24 cellular contexts compared by ENCODE assay signal in the genomic region with DNA sequence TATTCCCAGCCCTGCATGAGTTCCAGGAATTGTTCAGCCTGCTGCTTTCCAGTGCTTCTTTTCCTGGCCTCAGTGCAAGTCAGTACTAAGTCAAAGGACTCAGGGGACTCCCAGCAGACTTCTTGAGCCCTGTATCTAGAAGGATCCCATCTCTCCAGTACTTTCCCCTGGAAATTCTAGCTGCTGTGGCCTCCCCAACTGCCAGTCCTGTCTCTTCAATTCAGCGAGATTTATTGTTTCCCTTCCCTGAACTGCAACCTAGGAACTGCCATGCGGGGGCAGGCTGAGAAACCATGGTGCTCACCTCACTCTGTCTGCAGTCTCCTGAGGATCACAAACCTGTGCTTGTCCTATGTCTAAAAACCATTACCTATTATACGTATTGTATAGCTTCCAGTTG. TPM values are rescaled to one million over a fixed set of nuclear protein-coding genes. Genes with fewer than 3 reads are reported as not detected.
DNase-seq lines count a peak whose midpoint lies in the region; ATAC-seq and TF ChIP-seq lines count a peak whose summit lies in the region.
"Had no signal": no experiment of that assay in that cellular context is flagged by ENCODE, and none has a peak within 500 bp of the region (broad histone marks: within the 10 kb centered on the region; RNA-seq: fewer than 3 reads in every experiment).

No MANE protein-coding gene starts in this region.

- intact Hi-C loops in posterior vena cava (cut with DNase I), result no loop called here

- H3K27me3 Mint-ChIP-seq in endodermal cell (ENCODE audit: insufficient read depth) (no peaks in the 10 kb centered on the region), osteocyte (ENCODE audit: unreplicated experiment) (no peaks in the 10 kb centered on the region)
- H3K27me3 Mint-ChIP-seq: CD4-positive, CD25-positive, alpha-beta regulatory T cell; IgD-negative memory B cell had no signal

- H3K4me1 ChIP-seq in BLaER1 (no peaks in the 10 kb centered on the region), HUES64 (ENCODE audit: insufficient read depth, low read length) (no peaks in the 10 kb centered on the region), endodermal cell (ENCODE audit: control insufficient read depth, insufficient read depth, low read length) (no peaks in the 10 kb centered on the region), suprapubic skin (no peaks in the 10 kb centered on the region)
- H3K4me1 ChIP-seq: BE2C, HAP-1 had no signal

- no peak for TF ChIP-seq CTCF in endodermal cell (conservative IDR thresholded peaks at IDR 0.05)
- no peak for TF ChIP-seq CTCF in osteocyte (IDR thresholded peaks at IDR 0.05)
- TF ChIP-seq CTCF in suprapubic skin (IDR thresholded peaks at IDR 0.05), result no peak

- TF ChIP-seq POLR2A in suprapubic skin (IDR thresholded peaks at IDR 0.05), result no peak

- H3K27me3 ChIP-seq in BLaER1 (no peaks in the 10 kb centered on the region), HUES64 (ENCODE audit: insufficient read depth, low read length) (no peaks in the 10 kb centered on the region), endodermal cell (ENCODE audit: control insufficient read depth, insufficient read depth, low read length, poor library complexity, severe bottlenecking) (no peaks in the 10 kb centered on the region), suprapubic skin (no peaks in the 10 kb centered on the region)
- H3K27me3 ChIP-seq: BE2C had no signal

- H3K9ac ChIP-seq in BLaER1 (no peak overlapping the region), HUES64 (ENCODE audit: low read depth, low read length) (no peak overlapping the region), endodermal cell (ENCODE audit: extremely low read depth, low read length, poor library complexity, severe bottlenecking) (no peak overlapping the region)

- H3K4me2 ChIP-seq in BLaER1, result no peak overlapping the region

- ATAC-seq in GM18520 (IDR thresholded peaks at IDR 0.05; ENCODE audit: unreplicated experiment) (no peak), SK-N-SH treated with all-trans-retinoic acid at 6 μM for 48 hours (no peak)
- ATAC-seq: GM12878 had no signal

- H3K4me3 Mint-ChIP-seq in endodermal cell (no peak overlapping the region), osteocyte (ENCODE audit: unreplicated experiment) (no peak overlapping the region)
- H3K4me3 Mint-ChIP-seq: IgD-negative memory B cell had no signal

- H3K4me1 Mint-ChIP-seq in endodermal cell (no peaks in the 10 kb centered on the region), osteocyte (ENCODE audit: unreplicated experiment) (no peaks in the 10 kb centered on the region)
- H3K4me1 Mint-ChIP-seq: CD4-positive, CD25-positive, alpha-beta regulatory T cell; IgD-negative memory B cell had no signal

- H3K9me3 Mint-ChIP-seq in endodermal cell (peaks cover 99% of the 10 kb centered on the region), osteocyte (ENCODE audit: unreplicated experiment) (peaks cover 63% of the 10 kb centered on the region)

- no peaks in the 10 kb centered on the region for H4K20me1 ChIP-seq in BLaER1

- 92% methylated on average over 3 of the region's 3 CpGs for WGBS in HUES64
- 96 to 100% methylated on average over 1 to 3 of the region's 3 CpGs for WGBS in endodermal cell (ENCODE audit: insufficient coverage in 1 of 2, insufficient read length in 1 of 2), 2 experiments
- WGBS in suprapubic skin, result 97% methylated on average over 3 of the region's 3 CpGs

- H3K36me3 Mint-ChIP-seq in endodermal cell (ENCODE audit: low read depth) (peaks cover 71% of the 10 kb centered on the region), osteocyte (ENCODE audit: unreplicated experiment) (peaks cover 74% of the 10 kb centered on the region)

- H3K36me3 ChIP-seq in BLaER1, result peaks cover 76% of the 10 kb centered on the region
- H3K36me3 ChIP-seq in HUES64 (ENCODE audit: insufficient read depth, low read length), result peaks cover 27% of the 10 kb centered on the region; the same call in 1 of the 2 replicates
- peaks cover 25% of the 10 kb centered on the region for H3K36me3 ChIP-seq in endodermal cell (ENCODE audit: control insufficient read depth, insufficient read depth, low read length)
- H3K36me3 ChIP-seq in suprapubic skin, result peaks cover 27% of the 10 kb centered on the region
- H3K36me3 ChIP-seq: HAP-1 had no signal

- no peak for DNase-seq in endodermal cell
- peak; percentile 42 for DNase-seq in osteocyte (ENCODE audit: extremely low spot score, unreplicated experiment)
- DNase-seq in posterior vena cava (ENCODE audit: low spot score), result no peak
- DNase-seq in suprapubic skin (ENCODE audit: low spot score in 2 of 2), result no peak
- DNase-seq: 8988T; ACHN; BE2C; CD4-positive, CD25-positive, alpha-beta regulatory T cell; COR-L47; GOT3; NCI-H1048; NCI-H1417; NCI-H1694; NCI-H2029 treated with DMSO at 0.1 percent for 48 hours; NCI-H526 treated with DMSO at 0.1 percent for 48 hours; SHP77 had no signal

- TF ChIP-seq EP300 in suprapubic skin (IDR thresholded peaks at IDR 0.05), result no peak

- no peak overlapping the region for H3K27ac ChIP-seq in BLaER1
- no peak overlapping the region for H3K27ac ChIP-seq in HUES64 (ENCODE audit: low read depth, low read length)
- no peak overlapping the region for H3K27ac ChIP-seq in endodermal cell (ENCODE audit: low read depth, low read length)
- no peak overlapping the region for H3K27ac ChIP-seq in suprapubic skin
- H3K27ac ChIP-seq: RWPE1 had no signal

- H3K9me3 ChIP-seq in BLaER1, result peaks cover 100% of the 10 kb centered on the region
- H3K9me3 ChIP-seq in HUES64 (ENCODE audit: insufficient read depth, low read depth, low read length), result peaks cover 94% of the 10 kb centered on the region
- H3K9me3 ChIP-seq in endodermal cell (ENCODE audit: control insufficient read depth, low read length), result peaks cover 92% of the 10 kb centered on the region
- peaks cover 89% of the 10 kb centered on the region for H3K9me3 ChIP-seq in suprapubic skin

- no peak overlapping the region for H3K27ac Mint-ChIP-seq in endodermal cell
- H3K27ac Mint-ChIP-seq in osteocyte (ENCODE audit: unreplicated experiment), result no peak overlapping the region
- H3K27ac Mint-ChIP-seq: CD4-positive, CD25-positive, alpha-beta regulatory T cell; IgD-negative memory B cell had no signal

- peak overlapping the region; percentile 6; the same call in 1 of the 2 replicates for H3K4me3 ChIP-seq in BLaER1
- peak overlapping the region; percentile 16; the same call in 1 of the 2 replicates for H3K4me3 ChIP-seq in HUES64 (ENCODE audit: low read length)
- peak overlapping the region; percentile 67 for H3K4me3 ChIP-seq in endodermal cell (ENCODE audit: low read length)
- H3K4me3 ChIP-seq in suprapubic skin, result no peak overlapping the region
- H3K4me3 ChIP-seq: GM12878, HAP-1 had no signal

TF ChIP-seq in SK-N-SH treated with all-trans-retinoic acid at 6 μM for 48 hours, 23 proteins besides CTCF, POLR2A, EP300 and RAD21:
- TF ChIP-seq CREB5 (CRISPR knock-in tag; IDR thresholded peaks at IDR 0.05; ENCODE audit: low read depth) (no peak), GLIS3 (CRISPR knock-in tag; IDR thresholded peaks at IDR 0.05) (no peak)

RNA-seq across cellular contexts. Expression of gene ZNF605, which starts 31.8 kb away (rescaled TPM):
- polyA plus RNA-seq in HUES64 (2013, experiment 1 of 2), result 6.0 TPM
- 5.6 TPM for polyA plus RNA-seq in HUES64 (2013, experiment 2 of 2)
- total RNA-seq in endodermal cell (10 to 100 TPM; 12.8 to 25.8 TPM), osteocyte (17.8 and 19.1 TPM in 2 replicates), posterior vena cava (10 to 100 TPM; 10.2 to 12.2 TPM), suprapubic skin (10 to 100 TPM in 1 of 4 donors, 1 to 10 TPM in 3; 4.9 to 18.3 (median 6.3) TPM)
- polyA plus RNA-seq in endodermal cell (2013, experiment 1 of 2), result 9.9 TPM
- polyA plus RNA-seq in endodermal cell (2013, experiment 2 of 2), result 9.2 TPM

RNA-seq across cellular contexts. Expression of gene CHFR, which starts 37.0 kb away (rescaled TPM):
- polyA plus RNA-seq in HUES64 (2013, experiment 1 of 2), result 28.7 TPM
- 29.5 TPM for polyA plus RNA-seq in HUES64 (2013, experiment 2 of 2)
- total RNA-seq in endodermal cell, result 10 to 100 TPM; 57.0 to 80.4 TPM
- polyA plus RNA-seq in endodermal cell (2013, experiment 1 of 2), result 33.9 TPM
- 33.5 TPM for polyA plus RNA-seq in endodermal cell (2013, experiment 2 of 2)
- total RNA-seq in osteocyte, result 58.4 and 63.3 TPM in 2 replicates
- total RNA-seq in posterior vena cava, result 10 to 100 TPM; 36.9 to 38.5 TPM
- total RNA-seq in suprapubic skin, result 10 to 100 TPM; 31.4 to 57.9 (median 40.3) TPM
